ENCODE assay signal across 8 cellular contexts in the genomic region with DNA sequence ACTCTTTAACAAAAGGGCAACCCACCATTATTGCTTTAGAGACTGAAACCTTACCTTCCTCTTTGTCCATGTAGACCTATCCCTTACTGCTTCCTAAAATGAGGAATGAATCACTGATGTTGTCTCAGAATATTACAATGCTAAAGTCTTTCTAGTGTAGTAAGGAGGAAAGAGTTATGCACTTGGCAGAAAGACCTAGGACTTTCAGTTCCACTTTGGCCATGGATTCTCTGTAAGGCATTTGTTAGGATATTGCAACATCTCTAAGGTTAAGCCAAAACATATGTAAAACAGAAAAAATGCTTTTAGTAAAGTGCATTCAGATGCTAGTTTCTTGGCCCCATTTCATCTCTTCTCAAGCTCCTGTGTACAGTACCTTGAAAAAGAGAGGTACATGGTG.
A peak's percentile ranks its signal among the peaks of the same experiment; 100 is the strongest.
DNase-seq lines count a peak whose midpoint lies in the region; ATAC-seq, FAIRE-seq and TF ChIP-seq lines count a peak whose summit lies in the region.
"Had no signal": no experiment of that assay in that cellular context is flagged by ENCODE, and none has a peak within 500 bp of the region (broad histone marks: within the 10 kb centered on the region; RNA-seq: fewer than 3 reads in every experiment).

No MANE protein-coding gene starts in this region.

- H3K27ac Mint-ChIP-seq in astrocyte (ENCODE audit: unreplicated experiment) (no peak overlapping the region), type B pancreatic cell (peak overlapping the region; percentile 50), T-helper 17 cell (no peak overlapping the region)
- no peak overlapping the region for H3K27ac Mint-ChIP-seq in stimulated activated effector memory CD8-positive, alpha-beta T cell treated with anti-CD3 and anti-CD28 coated beads, Interleukin-12 subunit alpha, Interleukin-12 subunit beta, amount 100 ng/mL, for 72 hours

- no peaks in the 10 kb centered on the region for H3K36me3 ChIP-seq in astrocyte (ENCODE audit: insufficient read depth, low read length)

- ATAC-seq in T-helper 17 cell, result no peak
- no peak for ATAC-seq in stimulated activated effector memory CD8-positive, alpha-beta T cell treated with anti-CD3 and anti-CD28 coated beads, Interleukin-12 subunit alpha, Interleukin-12 subunit beta, amount 100 ng/mL, for 72 hours

- FAIRE-seq in astrocyte (lab: Jason Lieb, UNC), result peak; percentile 89

- H3K4me1 Mint-ChIP-seq in astrocyte (ENCODE audit: low read depth, unreplicated experiment) (peaks cover 48% of the 10 kb centered on the region), type B pancreatic cell (ENCODE audit: unreplicated experiment) (peaks cover 46% of the 10 kb centered on the region), T-helper 17 cell (peaks cover 2% of the 10 kb centered on the region)
- no peaks in the 10 kb centered on the region for H3K4me1 Mint-ChIP-seq in stimulated activated effector memory CD8-positive, alpha-beta T cell treated with anti-CD3 and anti-CD28 coated beads, Interleukin-12 subunit alpha, Interleukin-12 subunit beta, amount 100 ng/mL, for 72 hours

- no peaks in the 10 kb centered on the region for H3K27me3 ChIP-seq in astrocyte (ENCODE audit: insufficient read depth, low read length)

- no peak for TF ChIP-seq CTCF in astrocyte (IDR thresholded peaks at IDR 0.05; ENCODE audit: insufficient read depth, low read depth, low read length)
- no peak for TF ChIP-seq CTCF in type B pancreatic cell (conservative IDR thresholded peaks at IDR 0.05)

- H3K27ac ChIP-seq in astrocyte (ENCODE audit: low read depth, low read length), result no peak overlapping the region

- DNase-seq in HS-5 (ENCODE audit: low read depth) (peak; percentile 39), astrocyte (ENCODE audit: low read depth) (peak; percentile 86), iris pigment epithelial cell (ENCODE audit: low read depth) (peak; percentile 94), type B pancreatic cell (ENCODE audit: extremely low spot score, unreplicated experiment) (no peak), T-helper 17 cell (no peak)
- no peak for DNase-seq in stimulated activated effector memory CD8-positive, alpha-beta T cell treated with anti-CD3 and anti-CD28 coated beads, Interleukin-12 subunit alpha, Interleukin-12 subunit beta, amount 100 ng/mL, for 72 hours (ENCODE audit: low spot score in 2 of 2)
- no peak for DNase-seq in stimulated activated CD4-positive, alpha-beta T cell treated with anti-CD3 and anti-CD28 coated beads, Interleukin-4, amount 100 ng/mL, for 1 hour
- DNase-seq: GDM1 had no signal

- H3K4me2 ChIP-seq in astrocyte (ENCODE audit: low read length), result no peak overlapping the region

- no peak overlapping the region for H3K9ac ChIP-seq in astrocyte (ENCODE audit: low read length)

- no peaks in the 10 kb centered on the region for H3K79me2 ChIP-seq in astrocyte (ENCODE audit: insufficient read depth, low read length)

- no peaks in the 10 kb centered on the region for H3K36me3 Mint-ChIP-seq in astrocyte (ENCODE audit: low read depth, unreplicated experiment)
- H3K36me3 Mint-ChIP-seq in type B pancreatic cell, result peaks cover 2% of the 10 kb centered on the region
- H3K36me3 Mint-ChIP-seq in T-helper 17 cell (ENCODE audit: low read depth), result no peaks in the 10 kb centered on the region
- no peaks in the 10 kb centered on the region for H3K36me3 Mint-ChIP-seq in stimulated activated effector memory CD8-positive, alpha-beta T cell treated with anti-CD3 and anti-CD28 coated beads, Interleukin-12 subunit alpha, Interleukin-12 subunit beta, amount 100 ng/mL, for 72 hours

- H3K27me3 Mint-ChIP-seq in astrocyte (ENCODE audit: low read depth, unreplicated experiment), result no peaks in the 10 kb centered on the region
- no peaks in the 10 kb centered on the region for H3K27me3 Mint-ChIP-seq in type B pancreatic cell
- peaks cover 16% of the 10 kb centered on the region for H3K27me3 Mint-ChIP-seq in T-helper 17 cell

- H3K4me1 ChIP-seq in astrocyte (ENCODE audit: insufficient read depth, low read length), result peaks cover 21% of the 10 kb centered on the region

- H3K4me3 Mint-ChIP-seq in astrocyte (ENCODE audit: unreplicated experiment) (no peak overlapping the region), type B pancreatic cell (no peak overlapping the region), T-helper 17 cell (no peak overlapping the region)
- H3K4me3 Mint-ChIP-seq in stimulated activated effector memory CD8-positive, alpha-beta T cell treated with anti-CD3 and anti-CD28 coated beads, Interleukin-12 subunit alpha, Interleukin-12 subunit beta, amount 100 ng/mL, for 72 hours, result no peak overlapping the region

- no peaks in the 10 kb centered on the region for H3K9me3 Mint-ChIP-seq in astrocyte (ENCODE audit: unreplicated experiment)
- H3K9me3 Mint-ChIP-seq in type B pancreatic cell, result peaks cover under 1% of the 10 kb centered on the region
- H3K9me3 Mint-ChIP-seq in stimulated activated effector memory CD8-positive, alpha-beta T cell treated with anti-CD3 and anti-CD28 coated beads, Interleukin-12 subunit alpha, Interleukin-12 subunit beta, amount 100 ng/mL, for 72 hours, result no peaks in the 10 kb centered on the region

- no peak overlapping the region for H3K4me3 ChIP-seq in astrocyte (ENCODE audit: insufficient read depth, low read depth, low read length)

- no peak overlapping the region for H2AFZ ChIP-seq in astrocyte (ENCODE audit: low read depth, low read length)

- H4K20me1 ChIP-seq in astrocyte (ENCODE audit: insufficient read depth, low read length), result no peaks in the 10 kb centered on the region

- H3K9me3 ChIP-seq in astrocyte (ENCODE audit: insufficient read depth, low read depth, low read length) (no peaks in the 10 kb centered on the region), T-helper 17 cell (ENCODE audit: control insufficient read depth, low read length, poor library complexity, severe bottlenecking) (no peaks in the 10 kb centered on the region)

Comparison
In these comparisons a context has a peak if more than half of its experiments do, and no peak if none do; other contexts are left out.
1. DNase-seq: peak in HS-5 (single experiment), astrocyte (single experiment) and iris pigment epithelial cell (single experiment); none in type B pancreatic cell (single experiment), T-helper 17 cell (0 of 3), stimulated activated effector memory CD8-positive, alpha-beta T cell treated with anti-CD3 and anti-CD28 coated beads, Interleukin-12 subunit alpha, Interleukin-12 subunit beta, amount 100 ng/mL, for 72 hours (0 of 2) and stimulated activated CD4-positive, alpha-beta T cell treated with anti-CD3 and anti-CD28 coated beads, Interleukin-4, amount 100 ng/mL, for 1 hour (single experiment).